Comparison of ENCODE assay signal across 9 cellular contexts in genomic region chr17:12665263-12666210, GRCh38. TPM values are rescaled to one million over a fixed set of nuclear protein-coding genes. Genes with fewer than 3 reads are reported as not detected.
DNase-seq lines count a peak whose midpoint lies in the region; ATAC-seq and FAIRE-seq lines count a peak whose summit lies in the region.
"Had no signal": no experiment of that assay in that cellular context is flagged by ENCODE, and none has a peak within 500 bp of the region (broad histone marks: within the 10 kb centered on the region; RNA-seq: fewer than 3 reads in every experiment).

TSS of gene MYOCD (plus strand) at chr17:12665890. CDS start at chr17:12666189, 299 bp downstream.

- WGBS in neuronal stem cell (ENCODE audit: extremely low coverage in 2 of 2, insufficient read length in 2 of 2, insufficient replicate concordance in 1 of 2), 2 donors, result no CpG with 5 or more reads among the region's 78 CpGs

- peak within 1 kb of the TSS; percentile 28 to 81 for H3K4me3 ChIP-seq in neuronal stem cell (ENCODE audit: low read length in 2 of 2)

- peak within 1 kb of the TSS; percentile 21 for H3K23ac ChIP-seq in neuronal stem cell (ENCODE audit: low read depth, low read length, poor library complexity)

- peak within 1 kb of the TSS; percentile 92 for H3K4me2 ChIP-seq in neuronal stem cell (ENCODE audit: insufficient read depth, low read length, poor library complexity, severe bottlenecking)

- no peak for FAIRE-seq in frontal cortex (lab: Jason Lieb, UNC)

- H3K18ac ChIP-seq in neuronal stem cell (ENCODE audit: low read length), result peak within 1 kb of the TSS; percentile 31

- no peak within 1 kb of the TSS for H4K91ac ChIP-seq in neuronal stem cell (ENCODE audit: low read depth, low read length, poor library complexity)

- H2AFZ ChIP-seq in neuronal stem cell (ENCODE audit: low read length), result peak within 1 kb of the TSS; percentile 94

- H2AK5ac ChIP-seq in neuronal stem cell (ENCODE audit: low read depth, low read length), result no peak within 1 kb of the TSS

- no peak for ATAC-seq in GM19395 (IDR thresholded peaks at IDR 0.05; ENCODE audit: unreplicated experiment)
- no peak for ATAC-seq in HG03442 (IDR thresholded peaks at IDR 0.05; ENCODE audit: unreplicated experiment)
- no peak for ATAC-seq in HG03378 (IDR thresholded peaks at IDR 0.05; ENCODE audit: unreplicated experiment)

- H2BK5ac ChIP-seq in neuronal stem cell (ENCODE audit: low read length), result no peak within 1 kb of the TSS

- H3K9me3 ChIP-seq in neuronal stem cell (replicated peaks in 1 of 2; ENCODE audit: control insufficient read depth in 2 of 2, insufficient read depth in 1 of 2, low read depth in 1 of 2, low read length in 2 of 2), result no peaks in the 10 kb centered on the region

- in situ Hi-C loops in Caki2 (cut with HindIII; ENCODE audit: low pct_unique_long_range_greater_than_20kb, low sequenced_read_pairs), result no loop called here

- no peak within 1 kb of the TSS for H2BK12ac ChIP-seq in neuronal stem cell (ENCODE audit: low read length)

- peak; percentile 85 for DNase-seq in Caki2 (ENCODE audit: low read depth)
- DNase-seq in NCI-H69 (lab: John Stamatoyannopoulos, UW), result peak; percentile 4
- DNase-seq in frontal cortex (ENCODE audit: low spot score in 2 of 2), result peak; percentile 20 to 48
- peak; percentile 87 for DNase-seq in neuronal stem cell (ENCODE audit: low spot score)
- no peak for DNase-seq in DMS53 (lab: John Stamatoyannopoulos, UW)

- H3K14ac ChIP-seq in neuronal stem cell (ENCODE audit: low read length), result no peak within 1 kb of the TSS

- H4K8ac ChIP-seq in neuronal stem cell (ENCODE audit: low read depth, low read length), result no peak within 1 kb of the TSS

- peaks cover 0 to 2% of the 10 kb centered on the region in 2 donors for H3K4me1 ChIP-seq in neuronal stem cell (ENCODE audit: control insufficient read depth in 2 of 2, insufficient read depth in 1 of 2, low read depth in 1 of 2, low read length in 2 of 2)

- no peak within 1 kb of the TSS for H2BK120ac ChIP-seq in neuronal stem cell (ENCODE audit: low read depth, low read length)

- no peak within 1 kb of the TSS for H3K4ac ChIP-seq in neuronal stem cell (ENCODE audit: low read length)

- no peak within 1 kb of the TSS for H2BK15ac ChIP-seq in neuronal stem cell (ENCODE audit: low read length)

- H3K36me3 ChIP-seq in neuronal stem cell (replicated peaks in 1 of 2; ENCODE audit: control insufficient read depth in 2 of 2, insufficient read depth in 2 of 2, low read length in 2 of 2), result no peaks in the 10 kb centered on the region

- H3K79me1 ChIP-seq in neuronal stem cell (ENCODE audit: low read depth, low read length), result no peaks in the 10 kb centered on the region

- H3K27me3 ChIP-seq in neuronal stem cell (ENCODE audit: control insufficient read depth in 3 of 3, insufficient read depth in 3 of 3, low read depth in 1 of 3, low read length in 3 of 3), result peaks cover 0 to 49% (median 16%) of the 10 kb centered on the region in 3 experiments

- no peak within 1 kb of the TSS for H3K27ac ChIP-seq in neuronal stem cell (replicated peaks; ENCODE audit: low read length)

- H3K9ac ChIP-seq in neuronal stem cell (ENCODE audit: low read depth, low read length, poor library complexity), result no peak within 1 kb of the TSS

RNA-seq across cellular contexts. Expression of gene MYOCD, which starts in this region (rescaled TPM):
- total RNA-seq in Caki2 (2014; rRNA removed; shearing (Covaris generic); ENCODE audit: low replicate concordance), result 1.4 and 1.8 TPM in 2 replicates
- total RNA-seq in frontal cortex, result 0.41 TPM
- 0.10 TPM for polyA plus RNA-seq in neuronal stem cell (2013, experiment 1 of 2)
- polyA plus RNA-seq in neuronal stem cell (2013, experiment 2 of 2), result 0.12 TPM
- total RNA-seq: renal cortical epithelial cell had no signal

Comparison
In these comparisons a context has a peak if more than half of its experiments do, and no peak if none do; other contexts are left out.
1. Peak in DNase-seq in frontal cortex; RNA of the gene not detected or under 1 TPM.